Comparison of ENCODE assay signal across 18 cellular contexts in genomic region chr9:113352411-113352810, GRCh38. TPM values are rescaled to one million over a fixed set of nuclear protein-coding genes. Genes with fewer than 3 reads are reported as not detected.
DNase-seq lines count a peak whose midpoint lies in the region; ATAC-seq, FAIRE-seq and TF ChIP-seq lines count a peak whose summit lies in the region.
"Had no signal": no experiment of that assay in that cellular context is flagged by ENCODE, and none has a peak within 500 bp of the region (broad histone marks: within the 10 kb centered on the region; RNA-seq: fewer than 3 reads in every experiment).

No MANE protein-coding gene starts in this region.

- H3K9me3 ChIP-seq in MM.1S (replicated peaks; ENCODE audit: insufficient read depth, low read length): no peaks in the 10 kb centered on the region
- H3K9me3 ChIP-seq: BE2C, tibial nerve had no signal

- no peak for DNase-seq in H54 (ENCODE audit: insufficient read length, low spot score)
- DNase-seq in MM.1S: peak; percentile 15
- no peak for DNase-seq in chondrocyte (ENCODE audit: low spot score)
- no peak for DNase-seq in cerebellum (ENCODE audit: low spot score)
- DNase-seq in left cardiac atrium: no peak
- DNase-seq: activated CD8-positive, alpha-beta memory T cell treated with anti-CD3 and anti-CD28 coated beads, Interleukin-2, amount 10 ng/mL, durations not matched to agents 7 days and 5 days; activated naive CD4-positive, alpha-beta T cell treated with anti-CD3 and anti-CD28 coated beads for 36 hours; BE2C; left ventricle myocardium superior; NCI-H1436 treated with DMSO at 0.1 percent for 48 hours; NCI-H2227 treated with DMSO at 0.1 percent for 48 hours; T-cell had no signal

- no peaks in the 10 kb centered on the region for H3K9me2 ChIP-seq in MM.1S (replicated peaks; ENCODE audit: insufficient read depth, low read length)

- peak overlapping the region; percentile 53; the same call in 1 of the 2 replicates for H3K27ac ChIP-seq in MM.1S (ENCODE audit: low read length)
- H3K27ac ChIP-seq: KMS-11, tibial nerve had no signal

- no peak for ATAC-seq in left cardiac atrium
- ATAC-seq: activated CD8-positive, alpha-beta memory T cell treated with anti-CD3 and anti-CD28 coated beads, Interleukin-2, amount 10 ng/mL, durations not matched to agents 7 days and 5 days; left ventricle myocardium superior; T-cell had no signal

- TF ChIP-seq CTCF in MM.1S (IDR thresholded peaks at IDR 0.05; ENCODE audit: low read length): no peak
- no peak for TF ChIP-seq CTCF in chondrocyte (IDR thresholded peaks at IDR 0.05)

- no peaks in the 10 kb centered on the region for H4K20me1 ChIP-seq in MM.1S (ENCODE audit: insufficient read depth, low read length)

- FAIRE-seq in H54 (lab: Jason Lieb, UNC): peak; percentile 60
- FAIRE-seq: G401.6, GM12892 had no signal

- H3K9ac ChIP-seq in MM.1S (ENCODE audit: low read length): 0 out of 2 replicates have a peak overlapping the region, but pooled peaks have one; percentile 17
- H3K9ac ChIP-seq: KMS-11 had no signal

- H3K4me1 Mint-ChIP-seq in chondrocyte (ENCODE audit: low read depth): peaks cover 6% of the 10 kb centered on the region

- H3K27me3 ChIP-seq in MM.1S (replicated peaks; ENCODE audit: insufficient read depth, low read length): no peaks in the 10 kb centered on the region

- intact Hi-C loops in left cardiac atrium (cut with DNase I): no loop called here

- H3K27me3 Mint-ChIP-seq in chondrocyte (ENCODE audit: low read depth): peaks cover 62% of the 10 kb centered on the region

- TF ChIP-seq POLR2A in H54 (IDR thresholded peaks at IDR 0.05; ENCODE audit: low read depth, low read length): no peak

- peaks cover 2% of the 10 kb centered on the region for H3K36me3 Mint-ChIP-seq in chondrocyte (ENCODE audit: low read depth)
- H3K36me3 Mint-ChIP-seq: T-cell had no signal

- H3K4me1 ChIP-seq in MM.1S (ENCODE audit: low read length): peaks cover 38% of the 10 kb centered on the region

- no peaks in the 10 kb centered on the region for H3K9me3 Mint-ChIP-seq in chondrocyte (ENCODE audit: low read depth)
- H3K9me3 Mint-ChIP-seq: activated naive CD4-positive, alpha-beta T cell treated with anti-CD3 and anti-CD28 coated beads for 36 hours; T-cell had no signal

- H3K4me3 ChIP-seq in MM.1S (ENCODE audit: low read length): no peak overlapping the region
- H3K4me3 ChIP-seq: tibial nerve had no signal

- no peak overlapping the region for H3K4me2 ChIP-seq in MM.1S (ENCODE audit: low read depth, low read length)
- H3K4me2 ChIP-seq: KMS-11 had no signal

- peaks cover 49% of the 10 kb centered on the region for H3K79me2 ChIP-seq in MM.1S (ENCODE audit: low read length)

- peaks cover 40% of the 10 kb centered on the region for H3F3A ChIP-seq in MM.1S (ENCODE audit: insufficient read depth, low read length)

- H2AFZ ChIP-seq in MM.1S (ENCODE audit: low read length): no peak overlapping the region

- no peaks in the 10 kb centered on the region for H3K36me3 ChIP-seq in MM.1S (replicated peaks; ENCODE audit: insufficient read depth, low read length)
- H3K36me3 ChIP-seq: BE2C, tibial nerve had no signal

- no peak overlapping the region for H3K4me3 Mint-ChIP-seq in chondrocyte (ENCODE audit: unreplicated experiment)
- H3K4me3 Mint-ChIP-seq: activated CD8-positive, alpha-beta memory T cell treated with anti-CD3 and anti-CD28 coated beads, Interleukin-2, amount 10 ng/mL, durations not matched to agents 7 days and 5 days; activated naive CD4-positive, alpha-beta T cell treated with anti-CD3 and anti-CD28 coated beads for 36 hours; T-cell had no signal

- peak overlapping the region; percentile 22 for H3K27ac Mint-ChIP-seq in chondrocyte (ENCODE audit: unreplicated experiment)
- H3K27ac Mint-ChIP-seq: activated CD8-positive, alpha-beta memory T cell treated with anti-CD3 and anti-CD28 coated beads, Interleukin-2, amount 10 ng/mL, durations not matched to agents 7 days and 5 days; activated naive CD4-positive, alpha-beta T cell treated with anti-CD3 and anti-CD28 coated beads for 36 hours had no signal

RNA-seq across cellular contexts. Expression of gene BSPRY, which starts 3.1 kb away (rescaled TPM):
- not detected in 3 replicates for total RNA-seq in chondrocyte
- total RNA-seq in cerebellum: 0.18 TPM
- total RNA-seq in left cardiac atrium: 1 to 10 TPM in 1 of 2 donors, under 1 TPM in 1; 0.27 to 1.6 TPM
- total RNA-seq: osteocyte had no signal

RNA-seq across cellular contexts. Expression of gene WDR31, which starts 12.3 kb away (rescaled TPM):
- total RNA-seq in chondrocyte (1.7 to 2.4 TPM (median 1.8 TPM) in 3 replicates), cerebellum (2.4 TPM), left cardiac atrium (1 to 10 TPM; 4.9 to 5.7 TPM)

RNA-seq across cellular contexts. Expression of gene HDHD3, which starts 24.4 kb away (rescaled TPM):
- total RNA-seq in chondrocyte (9.1 to 10.7 TPM (median 10.2 TPM) in 3 replicates), cerebellum (5.7 TPM), left cardiac atrium (10 to 100 TPM in 1 of 2 donors, 1 to 10 TPM in 1; 8.7 to 18.8 TPM)

RNA-seq across cellular contexts. Expression of gene ALAD, which starts 48.7 kb away (rescaled TPM):
- total RNA-seq in chondrocyte: 21.8 to 33.0 TPM (median 22.6 TPM) in 3 replicates
- total RNA-seq in cerebellum: 17.1 TPM
- 10 to 100 TPM; 32.8 to 39.1 TPM for total RNA-seq in left cardiac atrium

RNA-seq across cellular contexts. Expression of gene RNF183, which starts 49.2 kb away (rescaled TPM):
- total RNA-seq in chondrocyte (not detected in 3 replicates), cerebellum (not detected), left cardiac atrium (not detected)
- total RNA-seq: activated CD8-positive, alpha-beta memory T cell treated with anti-CD3 and anti-CD28 coated beads, Interleukin-2, amount 10 ng/mL, durations not matched to agents 7 days and 5 days; activated naive CD4-positive, alpha-beta T cell treated with anti-CD3 and anti-CD28 coated beads for 36 hours; left ventricle myocardium superior; osteocyte; skeletal muscle tissue had no signal
